ENCODE assay signal across 10 cellular contexts in the genomic region with DNA sequence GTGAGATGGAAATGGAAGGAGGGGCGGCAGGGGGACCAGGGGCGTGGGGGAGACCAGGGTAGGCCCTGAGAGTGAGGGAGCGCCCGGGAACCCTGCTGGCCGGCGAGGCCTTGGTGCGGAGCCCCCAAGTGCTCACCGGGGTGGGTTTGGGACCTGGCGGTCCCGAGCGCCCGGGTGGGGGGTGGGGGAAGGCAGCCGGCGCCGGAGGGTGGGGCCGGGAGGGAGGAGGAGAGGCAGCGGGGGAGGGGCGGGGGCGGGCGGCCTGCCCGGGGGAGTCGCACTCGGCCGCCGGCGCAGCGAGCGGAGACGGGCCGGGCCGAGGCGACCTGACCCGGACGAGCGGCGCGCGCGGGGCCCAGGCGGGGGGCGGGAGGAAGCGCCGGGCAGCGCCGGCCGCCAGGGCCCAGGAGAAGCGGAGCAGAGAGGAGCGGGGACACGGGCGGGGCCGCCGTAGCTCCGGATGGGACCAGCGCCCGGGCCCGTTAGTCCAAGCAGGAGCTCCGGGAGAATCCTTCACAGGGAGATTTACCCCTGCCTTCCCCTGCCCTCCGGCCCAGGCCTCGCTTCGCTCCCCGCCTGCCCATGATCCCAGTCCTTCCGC. TPM values are rescaled to one million over a fixed set of nuclear protein-coding genes. Genes with fewer than 3 reads are reported as not detected.
DNase-seq lines count a peak whose midpoint lies in the region; ATAC-seq, FAIRE-seq and TF ChIP-seq lines count a peak whose summit lies in the region.
"Had no signal": no experiment of that assay in that cellular context is flagged by ENCODE, and none has a peak within 500 bp of the region (broad histone marks: within the 10 kb centered on the region; RNA-seq: fewer than 3 reads in every experiment).

A gene (plus strand): TSS at position 271 of the 601 bp plus-strand sequence. CDS start 818 bp downstream, outside the sequence.

- H3K9me1 ChIP-seq in endothelial cell of umbilical vein (replicated peaks; ENCODE audit: control insufficient read depth, extremely low read depth, insufficient read depth, low read length), result no peaks in the 10 kb centered on the region

- peak within 1 kb of the TSS; percentile 52 for H3K4me2 ChIP-seq in endothelial cell of umbilical vein (ENCODE audit: insufficient read depth, low read length)

- no peaks in the 10 kb centered on the region for H3K9me3 ChIP-seq in endothelial cell of umbilical vein (replicated peaks; ENCODE audit: control insufficient read depth, insufficient read depth, low read length)

- peak within 1 kb of the TSS; percentile 74 for H3K27ac Mint-ChIP-seq in type B pancreatic cell
- H3K27ac Mint-ChIP-seq: activated CD4-positive, alpha-beta memory T cell treated with anti-CD3 and anti-CD28 coated beads, Interleukin-2, amount 10 ng/mL, durations not matched to agents 7 days and 5 days had no signal

- DNase-seq in NCI-H2227 (lab: John Stamatoyannopoulos, UW; ENCODE audit: unreplicated experiment), result peak; percentile 20
- DNase-seq in NCI-H2227 treated with DMSO at 0.1 percent for 48 hours (lab: John Stamatoyannopoulos, UW), result no peak
- DNase-seq in endothelial cell of umbilical vein (ENCODE audit: low read depth, low spot score), result peak; percentile 15
- DNase-seq in mesenteric fat pad (ENCODE audit: low spot score), result no peak
- no peak for DNase-seq in type B pancreatic cell (ENCODE audit: extremely low spot score, unreplicated experiment)
- no peak for DNase-seq in NCI-H1694 (lab: John Stamatoyannopoulos, UW)
- DNase-seq: activated CD4-positive, alpha-beta memory T cell treated with anti-CD3 and anti-CD28 coated beads, Interleukin-2, amount 10 ng/mL, durations not matched to agents 7 days and 5 days had no signal

- H3K9me3 Mint-ChIP-seq in type B pancreatic cell, result no peaks in the 10 kb centered on the region
- H3K9me3 Mint-ChIP-seq: activated CD4-positive, alpha-beta memory T cell treated with anti-CD3 and anti-CD28 coated beads, Interleukin-2, amount 10 ng/mL, durations not matched to agents 7 days and 5 days had no signal

- no peaks in the 10 kb centered on the region for H4K20me1 ChIP-seq in endothelial cell of umbilical vein (replicated peaks; ENCODE audit: control insufficient read depth, extremely low read depth, insufficient read depth, low read length)

- POLR2A ChIA-PET in endothelial cell of umbilical vein (lab: Charles Lee), result no interaction called here

- peaks cover 4% of the 10 kb centered on the region for H3K36me3 Mint-ChIP-seq in type B pancreatic cell

- intact Hi-C loops in endothelial cell of umbilical vein (cut with micrococcal nuclease), result loop anchor here (2.0 kb wide), 1 partner anchor 153 kb away; no protein-coding TSS in a partner anchor

- peaks cover 28% of the 10 kb centered on the region for H3K4me1 ChIP-seq in endothelial cell of umbilical vein (ENCODE audit: control insufficient read depth, extremely low read depth, insufficient read depth, low read length)

- CTCF ChIA-PET in endothelial cell of umbilical vein (lab: Charles Lee), result interaction anchor here (0.7 to 6.5 kb wide), 9 partner anchors 21 to 155 kb away, joined by 3 to 277 read pairs (median 5); a partner anchor contains a TSS

- peaks cover 7% of the 10 kb centered on the region for H3K79me2 ChIP-seq in endothelial cell of umbilical vein (ENCODE audit: control insufficient read depth, insufficient read depth, low read length)

- H3K36me3 ChIP-seq in endothelial cell of umbilical vein (ENCODE audit: control insufficient read depth in 2 of 2, extremely low read depth in 1 of 2, insufficient read depth in 2 of 2, low read length in 2 of 2), result no peaks in the 10 kb centered on the region

- peaks cover 7% of the 10 kb centered on the region for H3K27me3 Mint-ChIP-seq in type B pancreatic cell
- H3K27me3 Mint-ChIP-seq: activated CD4-positive, alpha-beta memory T cell treated with anti-CD3 and anti-CD28 coated beads, Interleukin-2, amount 10 ng/mL, durations not matched to agents 7 days and 5 days had no signal

- peak within 1 kb of the TSS; percentile 68 for H3K9ac ChIP-seq in endothelial cell of umbilical vein (replicated peaks; ENCODE audit: extremely low read depth, insufficient read depth, low read length)

- no peaks in the 10 kb centered on the region for H3K27me3 ChIP-seq in endothelial cell of umbilical vein (ENCODE audit: control insufficient read depth in 2 of 2, insufficient read depth in 2 of 2, low read length in 2 of 2)

- dilution Hi-C loops in endothelial cell of umbilical vein (cut with MboI; ENCODE audit: extremely low pct_ligation_motif_present, low sequenced_read_pairs), result no loop called here

- TF ChIP-seq CTCF in endothelial cell of umbilical vein (IDR thresholded peaks at IDR 0.05; ENCODE audit: extremely low read depth in 1 of 2, insufficient read depth in 1 of 2, low read depth in 1 of 2, low read length in 2 of 2) (no peak), type B pancreatic cell (conservative IDR thresholded peaks at IDR 0.05) (no peak)

- peaks cover 27% of the 10 kb centered on the region for H3K4me1 Mint-ChIP-seq in type B pancreatic cell (ENCODE audit: unreplicated experiment)

- ATAC-seq in HG03460 (IDR thresholded peaks at IDR 0.05; ENCODE audit: unreplicated experiment) (no peak), GM18861 (IDR thresholded peaks at IDR 0.05; ENCODE audit: unreplicated experiment) (no peak)

- no peak for TF ChIP-seq POLR2A in endothelial cell of umbilical vein (IDR thresholded peaks at IDR 0.05; ENCODE audit: low read depth, low read length)

- BruUV-seq in endothelial cell of umbilical vein (replicated peaks; lab: Mats Ljungman, UMichigan), result no TSS peak

- peak within 1 kb of the TSS in 2 of 3 experiments; percentile 36 to 42 for H3K4me3 ChIP-seq in endothelial cell of umbilical vein (replicated peaks in 1 of 3; ENCODE audit: insufficient read depth in 1 of 3, low read depth in 1 of 3, low read length in 3 of 3)

- peak within 1 kb of the TSS; percentile 40 for H3K27ac ChIP-seq in endothelial cell of umbilical vein (ENCODE audit: insufficient read depth, low read depth, low read length)

- peak within 1 kb of the TSS; percentile 85 for H3K4me3 Mint-ChIP-seq in type B pancreatic cell
- H3K4me3 Mint-ChIP-seq: activated CD4-positive, alpha-beta memory T cell treated with anti-CD3 and anti-CD28 coated beads, Interleukin-2, amount 10 ng/mL, durations not matched to agents 7 days and 5 days had no signal

- FAIRE-seq in endothelial cell of umbilical vein (lab: Jason Lieb, UNC), result no peak
- FAIRE-seq: A204.1 had no signal

- peak within 1 kb of the TSS; percentile 85 for H2AFZ ChIP-seq in endothelial cell of umbilical vein (ENCODE audit: low read depth, low read length)

TF ChIP-seq in endothelial cell of umbilical vein, 7 proteins besides CTCF, POLR2A, EP300 and RAD21:
- TF ChIP-seq FOS (IDR thresholded peaks at IDR 0.05; ENCODE audit: borderline replicate concordance, insufficient read depth, low read length) (no peak), POLR2AphosphoS5 (IDR thresholded peaks at IDR 0.05; ENCODE audit: insufficient read depth, low read depth, low read length) (peak; percentile 24)

RNA-seq across cellular contexts. Expression of the gene that starts here (rescaled TPM):
- total RNA-seq in endothelial cell of umbilical vein, result 25.6 and 28.7 TPM in 2 replicates
- 14.4 and 16.4 TPM in 2 replicates for polyA plus RNA-seq in endothelial cell of umbilical vein
- polyA plus RNA-seq in endothelial cell of umbilical vein (2011; cell fraction: cytosol; rRNA removed), result 24.6 and 25.9 TPM in 2 replicates
- 113 and 131 TPM in 2 replicates for polyA plus RNA-seq in endothelial cell of umbilical vein (2011; cell fraction: nucleus; rRNA removed)
- polyA plus RNA-seq in endothelial cell of umbilical vein (2012), result 32.5 and 38.4 TPM in 2 replicates
- polyA minus RNA-seq in endothelial cell of umbilical vein, result 8.4 and 14.5 TPM in 2 replicates
- 0.51 TPM for polyA minus RNA-seq in endothelial cell of umbilical vein (2011; cell fraction: cytosol; rRNA and poly(A)+ RNA removed)
- 5.2 and 9.5 TPM in 2 replicates for polyA minus RNA-seq in endothelial cell of umbilical vein (2011; cell fraction: nucleus; rRNA and poly(A)+ RNA removed)
- total RNA-seq in mesenteric fat pad, result 23.2 TPM
- 4.2 and 23.3 TPM in 2 replicates for total RNA-seq in type B pancreatic cell (ENCODE audit: low replicate concordance)

Comparison
In these comparisons a context has a peak if more than half of its experiments do, and no peak if none do; other contexts are left out.
1. DNase-seq: peak in NCI-H2227 (single experiment) and endothelial cell of umbilical vein (single experiment); none in NCI-H2227 treated with DMSO at 0.1 percent for 48 hours (single experiment), mesenteric fat pad (single experiment), type B pancreatic cell (single experiment) and NCI-H1694 (single experiment).